In genomic region chr4:23875317-23875716, GRCh38 we compare ENCODE assay signal across 2 cellular contexts.
TF ChIP-seq lines count a peak whose summit lies in the region.

No MANE protein-coding gene starts in this region.

TF ChIP-seq in IMR-90, 13 proteins besides CTCF, POLR2A, EP300 and RAD21:
- TF ChIP-seq NFE2L2 (IDR thresholded peaks at IDR 0.05; ENCODE audit: low read depth, low read length) (no peak), SMC3 (IDR thresholded peaks at IDR 0.05; ENCODE audit: low read depth, low read length) (no peak), RCOR1 (IDR thresholded peaks at IDR 0.05; ENCODE audit: insufficient replicate concordance, low read length) (no peak), MAZ (IDR thresholded peaks at IDR 0.05; ENCODE audit: borderline replicate concordance, low read depth, low read length) (no peak), CHD1 (IDR thresholded peaks at IDR 0.05; ENCODE audit: low read depth, low read length) (no peak), USF2 (IDR thresholded peaks at IDR 0.05; ENCODE audit: low read depth, low read length) (no peak)

TF ChIP-seq in liver, 16 proteins besides CTCF, POLR2A, EP300 and RAD21:
- TF ChIP-seq MAX (IDR thresholded peaks at IDR 0.05) (no peak), FOXA2 (IDR thresholded peaks at IDR 0.05) (no peak), RXRA (IDR thresholded peaks at IDR 0.05) (no peak), FOXA1 (IDR thresholded peaks at IDR 0.05) (no peak), REST (IDR thresholded peaks at IDR 0.05) (no peak), SP1 (IDR thresholded peaks at IDR 0.05) (no peak), YY1 (IDR thresholded peaks at IDR 0.05) (no peak), NR2F2 (IDR thresholded peaks at IDR 0.05) (no peak), ZBTB33 (IDR thresholded peaks at IDR 0.05) (no peak), HNF4A (conservative IDR thresholded peaks at IDR 0.05) (no peak), EGR1 (IDR thresholded peaks at IDR 0.05; ENCODE audit: low read depth in 2 of 2) (no peak), ATF3 (IDR thresholded peaks at IDR 0.05) (no peak)
